Comparison of ENCODE assay signal across 9 cellular contexts in the genomic region with DNA sequence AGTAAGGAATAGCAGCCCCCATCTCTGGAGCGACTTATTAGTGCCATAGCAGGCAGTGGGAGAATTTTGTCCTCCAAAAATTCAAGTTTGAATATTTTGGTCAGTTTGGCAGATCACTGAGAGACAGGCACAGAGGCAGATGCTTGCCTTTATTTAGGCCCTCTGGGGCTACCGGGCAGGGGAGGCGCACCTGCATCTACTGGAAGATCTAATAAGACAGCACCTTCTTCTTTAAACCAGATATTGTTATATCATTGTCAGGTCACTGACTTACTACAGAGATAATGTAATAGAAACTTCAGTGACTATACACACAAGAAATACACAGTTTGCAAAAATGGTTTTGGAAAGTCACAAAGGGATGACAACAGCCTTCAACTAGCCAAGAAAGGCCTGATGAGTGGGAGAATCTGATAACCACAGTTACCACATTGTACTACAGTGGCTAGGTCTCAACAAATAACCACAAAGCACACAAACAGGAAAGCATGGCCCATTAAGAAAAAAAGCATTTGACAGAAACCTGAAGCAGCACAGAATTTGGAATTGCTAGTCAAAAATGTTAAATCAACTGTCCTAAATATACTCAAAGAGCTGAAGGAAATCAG. TPM values are rescaled to one million over a fixed set of nuclear protein-coding genes. Genes with fewer than 3 reads are reported as not detected.
A peak's percentile ranks its signal among the peaks of the same experiment; 100 is the strongest.
DNase-seq lines count a peak whose midpoint lies in the region; ATAC-seq, FAIRE-seq and TF ChIP-seq lines count a peak whose summit lies in the region.
"Had no signal": no experiment of that assay in that cellular context is flagged by ENCODE, and none has a peak within 500 bp of the region (broad histone marks: within the 10 kb centered on the region; RNA-seq: fewer than 3 reads in every experiment).

No MANE protein-coding gene starts in this region.

- FAIRE-seq in GM12891 (lab: Jason Lieb, UNC) (peak; percentile 74), HTR-8/SVneo (lab: Jason Lieb, UNC) (no peak)

- DNase-seq in GM12891 (ENCODE audit: insufficient read length, low spot score), result no peak
- DNase-seq in central memory CD4-positive, alpha-beta T cell, result peak; percentile 27
- no peak for DNase-seq in NCI-H1092 treated with DMSO at 0.1 percent for 48 hours (lab: John Stamatoyannopoulos, UW)
- DNase-seq in HTR-8/SVneo (ENCODE audit: insufficient read length, low spot score), result no peak
- no peak for DNase-seq in foreskin melanocyte
- DNase-seq in NCI-H2196 treated with DMSO at 0.1 percent for 48 hours (lab: John Stamatoyannopoulos, UW; ENCODE audit: unreplicated experiment), result no peak
- DNase-seq: NCI-H510A had no signal

- TF ChIP-seq POLR2A in GM12891 (IDR thresholded peaks at IDR 0.05; ENCODE audit: low read depth, low read length), result no peak

- ATAC-seq in GM21360 (IDR thresholded peaks at IDR 0.05; ENCODE audit: unreplicated experiment) (peak; percentile 68), HG03521 (IDR thresholded peaks at IDR 0.05; ENCODE audit: unreplicated experiment) (peak; percentile 73)

TF ChIP-seq in GM12891, 5 proteins besides CTCF, POLR2A, EP300 and RAD21:
- TF ChIP-seq POLR2AphosphoS5 (IDR thresholded peaks at IDR 0.05; ENCODE audit: low read depth, low read length) (no peak), SPI1 (IDR thresholded peaks at IDR 0.05; ENCODE audit: low read depth, low read length) (no peak), POU2F2 (IDR thresholded peaks at IDR 0.05; ENCODE audit: low read depth, low read length) (no peak), PAX5 (IDR thresholded peaks at IDR 0.05; ENCODE audit: insufficient read depth, low read length, severe bottlenecking) (no peak)
TF ChIP-seq in GM12891: peak in this region for 0.

RNA-seq across cellular contexts. Expression of gene CDK17, which starts 56.8 kb away (rescaled TPM):
- 9.3 TPM for polyA plus RNA-seq in GM12891 (2012; ENCODE audit: low read depth, missing spikeins)
